Comparison of ENCODE assay signal across 22 cellular contexts in the genomic region with DNA sequence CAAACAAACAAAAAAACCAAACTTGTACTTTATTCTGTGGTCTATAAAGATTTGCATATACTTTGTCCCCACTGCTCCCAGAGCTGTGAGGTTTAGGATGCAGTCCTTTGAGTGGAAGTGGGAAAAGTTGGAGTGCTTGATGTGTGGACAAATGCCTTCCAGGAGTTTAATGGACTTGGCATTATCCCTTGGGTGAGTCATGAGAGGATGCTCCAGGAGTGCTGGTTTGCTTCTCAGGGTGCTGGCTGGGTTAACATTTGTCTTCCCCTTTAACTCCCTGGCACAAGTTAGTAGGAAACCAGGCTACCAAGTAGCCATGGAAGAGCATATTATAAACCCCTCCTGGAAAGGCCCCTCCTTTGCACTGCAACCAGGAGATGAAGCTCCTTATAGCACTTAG.
"Had no signal": no experiment of that assay in that cellular context is flagged by ENCODE, and none has a peak within 500 bp of the region (broad histone marks: within the 10 kb centered on the region; RNA-seq: fewer than 3 reads in every experiment).

No MANE protein-coding gene starts in this region.

- H3K27me3 ChIP-seq: colonic mucosa, dorsolateral prefrontal cortex, esophagus muscularis mucosa, sigmoid colon had no signal

- H3K27me3 Mint-ChIP-seq: activated B cell treated with CpG ODN at 0.5 μM for 24 hours; activated CD4-positive, alpha-beta T cell treated with anti-CD3 and anti-CD28 coated beads for 36 hours; activated naive CD8-positive, alpha-beta T cell treated with anti-CD3 and anti-CD28 coated beads for 36 hours; effector memory CD8-positive, alpha-beta T cell; natural killer cell treated with Interleukin-12 subunit alpha and Interleukin-12 subunit beta and Interleukin-15 and Interleukin-18, amount 100 ng/mL, for 72 hours; progenitor cell of endocrine pancreas; stimulated activated naive B cell treated with anti-CD40 and anti-IgM and Interleukin-4, amounts not matched to agents 10 μg/mL and 1 μg/mL and 100 μg/mL, for 72 hours; T-helper 17 cell; type B pancreatic cell had no signal

- H3K9me3 ChIP-seq: colonic mucosa had no signal

- H3K27ac Mint-ChIP-seq: activated B cell treated with CpG ODN at 0.5 μM for 24 hours; activated CD4-positive, alpha-beta T cell treated with anti-CD3 and anti-CD28 coated beads for 36 hours; activated naive CD8-positive, alpha-beta T cell treated with anti-CD3 and anti-CD28 coated beads for 36 hours; effector memory CD8-positive, alpha-beta T cell; natural killer cell treated with Interleukin-12 subunit alpha and Interleukin-12 subunit beta and Interleukin-15 and Interleukin-18, amount 100 ng/mL, for 72 hours; progenitor cell of endocrine pancreas; stimulated activated naive B cell treated with anti-CD40 and anti-IgM and Interleukin-4, amounts not matched to agents 10 μg/mL and 1 μg/mL and 100 μg/mL, for 72 hours; T-helper 17 cell; type B pancreatic cell had no signal

- ATAC-seq: activated CD4-positive, alpha-beta T cell treated with anti-CD3 and anti-CD28 coated beads for 36 hours; effector memory CD8-positive, alpha-beta T cell; left lobe of liver; natural killer cell treated with Interleukin-12 subunit alpha and Interleukin-12 subunit beta and Interleukin-15 and Interleukin-18, amount 100 ng/mL, for 72 hours; stimulated activated naive B cell treated with anti-CD40 and anti-IgM and Interleukin-4, amounts not matched to agents 10 μg/mL and 1 μg/mL and 100 μg/mL, for 72 hours; T-helper 17 cell had no signal

- H3K9me3 Mint-ChIP-seq: type B pancreatic cell had no signal

- DNase-seq: activated B cell treated with CpG ODN at 0.5 μM for 24 hours; activated CD4-positive, alpha-beta T cell treated with anti-CD3 and anti-CD28 coated beads for 36 hours; activated CD4-positive, alpha-beta T cell treated with anti-CD3 and anti-CD28 coated beads, Interleukin-2, amount 50 U/mL, for 48 hours; activated naive CD4-positive, alpha-beta T cell treated with Interleukin-2 at 50 U/mL for 16 hours; activated naive CD8-positive, alpha-beta T cell treated with anti-CD3 and anti-CD28 coated beads for 36 hours; activated T-cell treated with anti-CD3 and anti-CD28 coated beads, Interleukin-2, amount 50 U/mL, for 48 hours; amniotic stem cell; colonic mucosa; dorsolateral prefrontal cortex; effector memory CD8-positive, alpha-beta T cell; retina; sigmoid colon; stimulated activated CD4-positive, alpha-beta T cell treated with anti-CD3 and anti-CD28 coated beads, Interleukin-2, amount 100 ng/mL, for 48 hours; stimulated activated CD8-positive, alpha-beta memory T cell treated with anti-CD3 and anti-CD28 coated beads, Interleukin-4, amount 100 ng/mL, for 48 hours; stimulated activated naive B cell treated with anti-CD40 and anti-IgM and Interleukin-4, amounts not matched to agents 10 μg/mL and 1 μg/mL and 100 μg/mL, for 72 hours; T-helper 17 cell had no signal

- H3K36me3 ChIP-seq: colonic mucosa, esophagus muscularis mucosa, sigmoid colon, thoracic aorta had no signal

- H3K4me1 ChIP-seq: colonic mucosa, esophagus muscularis mucosa, sigmoid colon had no signal

- H3K4me3 ChIP-seq: colonic mucosa, dorsolateral prefrontal cortex, esophagus muscularis mucosa, sigmoid colon, thoracic aorta had no signal

- H3K27ac ChIP-seq: colonic mucosa, dorsolateral prefrontal cortex, esophagus muscularis mucosa, sigmoid colon, thoracic aorta had no signal

- H3K4me3 Mint-ChIP-seq: activated B cell treated with CpG ODN at 0.5 μM for 24 hours; activated CD4-positive, alpha-beta T cell treated with anti-CD3 and anti-CD28 coated beads for 36 hours; activated naive CD8-positive, alpha-beta T cell treated with anti-CD3 and anti-CD28 coated beads for 36 hours; effector memory CD8-positive, alpha-beta T cell; natural killer cell treated with Interleukin-12 subunit alpha and Interleukin-12 subunit beta and Interleukin-15 and Interleukin-18, amount 100 ng/mL, for 72 hours; stimulated activated naive B cell treated with anti-CD40 and anti-IgM and Interleukin-4, amounts not matched to agents 10 μg/mL and 1 μg/mL and 100 μg/mL, for 72 hours; T-helper 17 cell; type B pancreatic cell had no signal

- H3K36me3 Mint-ChIP-seq: type B pancreatic cell had no signal

- H3K4me1 Mint-ChIP-seq: activated B cell treated with CpG ODN at 0.5 μM for 24 hours; activated CD4-positive, alpha-beta T cell treated with anti-CD3 and anti-CD28 coated beads for 36 hours; activated naive CD8-positive, alpha-beta T cell treated with anti-CD3 and anti-CD28 coated beads for 36 hours; stimulated activated naive B cell treated with anti-CD40 and anti-IgM and Interleukin-4, amounts not matched to agents 10 μg/mL and 1 μg/mL and 100 μg/mL, for 72 hours; T-helper 17 cell had no signal
